8 cellular contexts compared by ENCODE assay signal in genomic region chr1:26788836-26789611, GRCh38. TPM values are rescaled to one million over a fixed set of nuclear protein-coding genes. Genes with fewer than 3 reads are reported as not detected.
DNase-seq lines count a peak whose midpoint lies in the region; ATAC-seq and TF ChIP-seq lines count a peak whose summit lies in the region.

No MANE protein-coding gene starts in this region.

- no peak for ATAC-seq in GM18858 (IDR thresholded peaks at IDR 0.05; ENCODE audit: unreplicated experiment)

- peaks cover 42% of the 10 kb centered on the region for H3K4me1 ChIP-seq in PC-9 (replicated peaks; ENCODE audit: insufficient read depth)
- peaks cover 22 to 53% (median 33%) of the 10 kb centered on the region in 3 donors for H3K4me1 ChIP-seq in esophagus squamous epithelium

- DNase-seq in G401 (ENCODE audit: low spot score) (peak; percentile 94), KBM-7 (peak; percentile 85), PC-9 (peak; percentile 69 to 79), esophagus squamous epithelium (lab: John Stamatoyannopoulos, UW) (peak; percentile 30), myocyte (ENCODE audit: low read depth) (peak; percentile 85)
- peak; percentile 85 to 90 for DNase-seq in activated T-cell treated with anti-CD3 and anti-CD28 coated beads, Interleukin-2, amount 50 U/mL, for 48 hours
- peak; percentile 80 to 86 for DNase-seq in stimulated activated CD8-positive, alpha-beta memory T cell treated with anti-CD3 and anti-CD28 coated beads, Interleukin-7, amount 100 ng/mL, for 4 hours (ENCODE audit: low read depth in 2 of 2)

- H3K36me3 ChIP-seq in PC-9 (ENCODE audit: low read depth) (no peaks in the 10 kb centered on the region), esophagus squamous epithelium (peaks cover 0 to 35% (median 0%) of the 10 kb centered on the region in 3 donors)

- intact Hi-C loops in PC-9 (cut with micrococcal nuclease; ENCODE audit: unreplicated experiment): loop anchor here (1.0 to 2.0 kb wide), 5 partner anchors 64 to 288 kb away; no protein-coding TSS in a partner anchor
- intact Hi-C loops in esophagus squamous epithelium (cut with DNase I): loop anchor here (2.0 to 10.0 kb wide), 3 partner anchors 97 to 284 kb away; no protein-coding TSS in a partner anchor

- H3K27me3 ChIP-seq in PC-9 (ENCODE audit: insufficient read depth, low read depth) (no peaks in the 10 kb centered on the region), esophagus squamous epithelium (no peaks in the 10 kb centered on the region)

- H4K20me1 ChIP-seq in PC-9 (ENCODE audit: insufficient read depth): no peaks in the 10 kb centered on the region

- peaks cover 33% of the 10 kb centered on the region; the same call in 1 of the 2 replicates for H3F3A ChIP-seq in PC-9 (ENCODE audit: insufficient read depth, low read depth)

- 0% methylated on average over 19 of the region's 19 CpGs for WGBS in esophagus squamous epithelium, 2 donors

- no peaks in the 10 kb centered on the region for H3K9me2 ChIP-seq in PC-9 (ENCODE audit: insufficient read depth)

- H3K4me3 ChIP-seq in PC-9: peak overlapping the region; percentile 93
- H3K4me3 ChIP-seq in esophagus squamous epithelium: peak overlapping the region; percentile 59 to 92 (median 78)

- POLR2A ChIA-PET in PC-9 (lab: Charles Lee; ENCODE audit: unreplicated experiment): interaction anchor here (0.6 to 1.2 kb wide), 9 partner anchors 17 to 111 kb away, joined by 3 to 13 read pairs (median 3); no protein-coding TSS in a partner anchor

- H3K79me2 ChIP-seq in PC-9 (ENCODE audit: low read depth): peaks cover 20% of the 10 kb centered on the region

- CTCF ChIA-PET in PC-9 (lab: Charles Lee): interaction anchor here (0.6 to 2.0 kb wide), 13 partner anchors 18 to 289 kb away, joined by 3 to 22 read pairs (median 5); partner anchors contain the start of gene SFN

- H3K27ac ChIP-seq in PC-9 (peak overlapping the region; percentile 92), esophagus squamous epithelium (peak overlapping the region; percentile 98 to 100 (median 98))

- in situ Hi-C loops in G401 (cut with HindIII; ENCODE audit: low sequenced_read_pairs) (no loop called here), KBM-7 (cut with MboI; ENCODE audit: low pct_unique_long_range_greater_than_20kb, low sequenced_read_pairs) (no loop called here)

- H3K9me3 ChIP-seq in PC-9 (ENCODE audit: insufficient read depth, low read depth) (no peaks in the 10 kb centered on the region), esophagus squamous epithelium (no peaks in the 10 kb centered on the region)

- no peak overlapping the region; the same call in 1 of the 2 replicates for H2AFZ ChIP-seq in PC-9

- BruUV-seq in PC-9 (replicated peaks; lab: Mats Ljungman, UMichigan): TSS peak; percentile 58

- TF ChIP-seq CTCF in PC-9 (conservative IDR thresholded peaks at IDR 0.05): peak; percentile 91
- peak; percentile 94 to 99 (median 98) for TF ChIP-seq CTCF in esophagus squamous epithelium (IDR thresholded peaks at IDR 0.05)

- peak in 1 of 4 donors; percentile 21 for TF ChIP-seq POLR2A in esophagus squamous epithelium (IDR thresholded peaks at IDR 0.05)

- H3K4me2 ChIP-seq in PC-9: peak overlapping the region; percentile 99

RNA-seq across cellular contexts. Expression of gene PIGV, which starts 1.3 kb away (rescaled TPM):
- 4.0 and 9.1 TPM in 2 replicates for total RNA-seq in G401 (2014; rRNA removed; shearing (Covaris generic))
- total RNA-seq in PC-9 (2021) (30.8 and 31.9 TPM in 2 replicates), esophagus squamous epithelium (10 to 100 TPM in 3 of 4 donors, 1 to 10 TPM in 1; 9.9 to 20.9 (median 13.1) TPM), myocyte (18.0 and 18.6 TPM in 2 replicates)
- polyA plus RNA-seq in myocyte (2012): 17.4 TPM

RNA-seq across cellular contexts. Expression of gene ZDHHC18, which starts 37.5 kb away (rescaled TPM):
- 19.6 and 43.5 TPM in 2 replicates for total RNA-seq in G401 (2014; rRNA removed; shearing (Covaris generic))
- 27.2 and 36.1 TPM in 2 replicates for total RNA-seq in PC-9 (2021)
- 10 to 100 TPM; 24.5 to 34.4 (median 29.4) TPM for total RNA-seq in esophagus squamous epithelium
- 11.8 and 11.9 TPM in 2 replicates for total RNA-seq in myocyte
- 12.2 TPM for polyA plus RNA-seq in myocyte (2012)

Comparison
In these comparisons a context has a peak if more than half of its experiments do, and no peak if none do; other contexts are left out.
1. DNase-seq: peak in every context shown above with its lines; median percentile 94 in G401; 88 in activated T-cell treated with anti-CD3 and anti-CD28 coated beads, Interleukin-2, amount 50 U/mL, for 48 hours; 85 in KBM-7; 85 in myocyte; 83 in stimulated activated CD8-positive, alpha-beta memory T cell treated with anti-CD3 and anti-CD28 coated beads, Interleukin-7, amount 100 ng/mL, for 4 hours; 74 in PC-9; 30 in esophagus squamous epithelium.